8 cellular contexts compared by ENCODE assay signal in genomic region chr7:149963985-149964384, GRCh38.
DNase-seq lines count a peak whose midpoint lies in the region; ATAC-seq and TF ChIP-seq lines count a peak whose summit lies in the region.
"Not testable (repeated sequence)": the region's sequence is repeated elsewhere in the genome, so short reads cannot be mapped to it uniquely, and the experiment has no call there.

No MANE protein-coding gene starts in this region.

- H3K9me2 ChIP-seq in GM23338 (ENCODE audit: insufficient read depth); PC-3 (replicated peaks; ENCODE audit: low read length): not testable (repeated sequence)

- H3K36me3 Mint-ChIP-seq in GM23338 (ENCODE audit: low read depth); activated naive CD4-positive, alpha-beta T cell treated with anti-CD3 and anti-CD28 coated beads for 36 hours (ENCODE audit: low read depth); type B pancreatic cell: not testable (repeated sequence)

- BruUV-seq in PC-3 (replicated peaks; lab: Mats Ljungman, UMichigan), result not testable (repeated sequence)

- TF ChIP-seq POLR2A in right lobe of liver (IDR thresholded peaks at IDR 0.05), result not testable (repeated sequence)

- H3K4me3 ChIP-seq in GM23338; LNCaP clone FGC (ENCODE audit: low read depth, low read length); PC-3 (ENCODE audit: low read length); right lobe of liver: not testable (repeated sequence)

- intact Hi-C loops in PC-3 (cut with micrococcal nuclease); activated naive CD4-positive, alpha-beta T cell treated with anti-CD3 and anti-CD28 coated beads for 36 hours (cut with micrococcal nuclease); left colon (cut with DNase I, micrococcal nuclease); right lobe of liver (cut with DNase I): not testable (repeated sequence)

- H2AFZ ChIP-seq in GM23338; PC-3 (ENCODE audit: low read length): not testable (repeated sequence)

- in situ Hi-C loops in SK-MEL-5 (cut with HindIII; ENCODE audit: low pct_unique_long_range_greater_than_20kb, low sequenced_read_pairs), result not testable (repeated sequence)

- not testable (repeated sequence) for H3K27ac Mint-ChIP-seq in GM23338, type B pancreatic cell
- H3K27ac Mint-ChIP-seq in activated naive CD4-positive, alpha-beta T cell treated with anti-CD3 and anti-CD28 coated beads for 36 hours, result peak overlapping the region; percentile 36

- H3K9me3 Mint-ChIP-seq in GM23338, type B pancreatic cell: not testable (repeated sequence)
- peaks cover 18% of the 10 kb centered on the region for H3K9me3 Mint-ChIP-seq in activated naive CD4-positive, alpha-beta T cell treated with anti-CD3 and anti-CD28 coated beads for 36 hours

- not testable (repeated sequence) for DNase-seq in GM23338 (ENCODE audit: low spot score); LNCaP clone FGC (ENCODE audit: low read depth); PC-3; activated naive CD4-positive, alpha-beta T cell treated with anti-CD3 and anti-CD28 coated beads for 36 hours; left colon; right lobe of liver; type B pancreatic cell (ENCODE audit: extremely low spot score, unreplicated experiment)
- DNase-seq in SK-MEL-5 (ENCODE audit: low read depth, low spot score), result peak; percentile 17

- not testable (repeated sequence) for H3K27ac ChIP-seq in GM23338 (ENCODE audit: low read depth); PC-3 (ENCODE audit: low read length); right lobe of liver

- not testable (repeated sequence) for H3K4me1 Mint-ChIP-seq in GM23338; type B pancreatic cell (ENCODE audit: unreplicated experiment)
- H3K4me1 Mint-ChIP-seq in activated naive CD4-positive, alpha-beta T cell treated with anti-CD3 and anti-CD28 coated beads for 36 hours (ENCODE audit: low read depth), result peaks cover 21% of the 10 kb centered on the region

- not testable (repeated sequence) for H3F3A ChIP-seq in GM23338 (replicated peaks; ENCODE audit: low read depth); PC-3 (ENCODE audit: low read length, unreplicated experiment)

- not testable (repeated sequence) for H3K36me3 ChIP-seq in GM23338 (ENCODE audit: insufficient read depth); PC-3 (ENCODE audit: low read depth, low read length); right lobe of liver

- not testable (repeated sequence) for H3K4me2 ChIP-seq in GM23338; PC-3 (ENCODE audit: low read length)

- WGBS in right lobe of liver (ENCODE audit: insufficient coverage, low coverage, low lambda C conversion rate, missing lambda C conversion rate), result 56% methylated on average over 4 of the region's 5 CpGs

- not testable (repeated sequence) for H3K79me2 ChIP-seq in GM23338 (replicated peaks; ENCODE audit: insufficient read depth); PC-3 (ENCODE audit: low read length)

- H3K4me3 Mint-ChIP-seq in GM23338; activated naive CD4-positive, alpha-beta T cell treated with anti-CD3 and anti-CD28 coated beads for 36 hours; type B pancreatic cell: not testable (repeated sequence)

- TF ChIP-seq CTCF in GM23338 (conservative IDR thresholded peaks at IDR 0.05; ENCODE audit: low read depth in 2 of 2) (0 out of 4 replicates have a peak, but pooled peaks of 1 of the 2 experiments have one; percentile 4), LNCaP clone FGC (IDR thresholded peaks at IDR 0.05; ENCODE audit: control insufficient read depth, extremely low read depth, insufficient read depth) (peak; percentile 8; the same call in 1 of the 2 replicates), type B pancreatic cell (conservative IDR thresholded peaks at IDR 0.05) (peak; percentile 17)
- TF ChIP-seq CTCF in PC-3 (conservative IDR thresholded peaks at IDR 0.05; ENCODE audit: low read depth, low read length); right lobe of liver (IDR thresholded peaks at IDR 0.05): not testable (repeated sequence)

- POLR2A ChIA-PET in PC-3 (lab: Charles Lee; ENCODE audit: unreplicated experiment), result not testable (repeated sequence)

- not testable (repeated sequence) for H3K4me1 ChIP-seq in GM23338 (ENCODE audit: insufficient read depth); PC-3 (ENCODE audit: insufficient read depth, low read length); right lobe of liver

- H3K9me3 ChIP-seq in PC-3 (ENCODE audit: low read length); right lobe of liver: not testable (repeated sequence)

- not testable (repeated sequence) for H3K27me3 Mint-ChIP-seq in GM23338 (ENCODE audit: insufficient read depth, low read depth, poor library complexity); activated naive CD4-positive, alpha-beta T cell treated with anti-CD3 and anti-CD28 coated beads for 36 hours (ENCODE audit: low read depth); type B pancreatic cell

- CTCF ChIA-PET in PC-3 (lab: Charles Lee); activated naive CD4-positive, alpha-beta T cell treated with anti-CD3 and anti-CD28 coated beads for 36 hours (lab: Charles Lee): not testable (repeated sequence)

- peak; percentile 71 for ATAC-seq in GM23338
- ATAC-seq in PC-3, result peak; percentile 68
- peak; percentile 60 for ATAC-seq in left colon
- peak in 3 of 4 donors; percentile 34 to 42 (median 41) for ATAC-seq in right lobe of liver

- H3K9ac ChIP-seq in PC-3 (ENCODE audit: low read length), result not testable (repeated sequence)

- not testable (repeated sequence) for H3K27me3 ChIP-seq in GM23338 (ENCODE audit: insufficient read depth); PC-3 (ENCODE audit: low read length); right lobe of liver

- H4K20me1 ChIP-seq in GM23338 (replicated peaks; ENCODE audit: insufficient read depth); PC-3 (ENCODE audit: low read length): not testable (repeated sequence)
